Comparison of ENCODE assay signal across 11 cellular contexts in the genomic region with DNA sequence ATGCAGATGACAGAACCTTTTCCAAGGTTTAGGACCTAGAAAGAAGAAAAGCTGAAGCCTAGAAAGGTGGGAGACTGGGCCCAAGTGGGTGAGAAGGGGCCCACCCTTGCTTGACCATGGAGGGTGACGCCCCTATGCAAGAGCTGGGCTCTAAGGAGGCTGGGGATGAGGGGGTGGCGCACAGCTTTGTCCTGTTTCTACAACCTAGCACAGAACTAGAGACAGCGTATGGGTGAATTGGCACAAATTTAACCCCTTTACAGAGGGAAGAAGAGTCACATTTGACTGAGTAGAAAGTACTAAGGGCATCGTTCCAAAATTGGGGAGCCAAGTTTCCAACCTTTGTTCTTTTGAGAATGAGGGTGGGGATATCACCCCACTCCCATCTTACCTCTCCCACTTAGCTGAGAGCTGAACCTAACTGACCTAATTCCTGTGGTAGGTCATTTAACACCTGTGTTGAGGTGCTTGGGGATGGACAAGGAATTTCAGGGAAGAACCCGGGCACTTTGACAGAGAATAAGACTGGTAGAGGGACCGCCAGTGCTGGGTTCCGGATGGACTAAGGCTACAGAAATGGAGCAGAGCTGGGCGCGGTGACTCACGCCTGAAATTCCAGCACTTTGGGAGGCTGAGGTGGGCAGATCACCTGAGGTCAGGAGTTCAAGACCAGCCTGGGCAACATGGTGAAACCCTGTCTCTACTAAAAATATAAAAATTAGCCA. TPM values are rescaled to one million over a fixed set of nuclear protein-coding genes. Genes with fewer than 3 reads are reported as not detected.
DNase-seq lines count a peak whose midpoint lies in the region; ATAC-seq, FAIRE-seq and TF ChIP-seq lines count a peak whose summit lies in the region.
"Had no signal": no experiment of that assay in that cellular context is flagged by ENCODE, and none has a peak within 500 bp of the region (broad histone marks: within the 10 kb centered on the region; RNA-seq: fewer than 3 reads in every experiment).

No MANE protein-coding gene starts in this region.

- H3K4me1 ChIP-seq in foreskin keratinocyte = peaks cover 20% of the 10 kb centered on the region
- peaks cover 41 to 77% (median 59%) of the 10 kb centered on the region in 6 donors for H3K4me1 ChIP-seq in spleen

- POLR2A ChIA-PET in activated CD4-positive, alpha-beta memory T cell treated with anti-CD3 and anti-CD28 coated beads, Interleukin-2, amount 10 ng/mL, durations not matched to agents 7 days and 5 days (lab: Charles Lee) = interaction anchor here (1.2 to 6.9 kb wide), 4 partner anchors 17 to 353 kb away, joined by 3 to 155 read pairs (median 5); a partner anchor contains a TSS

- ATAC-seq in foreskin keratinocyte = peak; percentile 0
- no peak for ATAC-seq in HG02642 (IDR thresholded peaks at IDR 0.05; ENCODE audit: poor library complexity, unreplicated experiment)

- DNase-seq in GM12891 (ENCODE audit: insufficient read length, low spot score) (no peak), foreskin keratinocyte (peak in 1 of 2 donors; percentile 26), spleen (no peak), DMS 273 treated with DMSO at 0.1 percent for 48 hours (lab: John Stamatoyannopoulos, UW) (no peak), NCI-H526 (lab: John Stamatoyannopoulos, UW) (no peak)
- no peak for DNase-seq in activated CD4-positive, alpha-beta memory T cell treated with anti-CD3 and anti-CD28 coated beads, Interleukin-2, amount 10 ng/mL, durations not matched to agents 7 days and 5 days
- no peak for DNase-seq in NK-92 treated with Interleukin-12 subunit alpha and Interleukin-12 subunit beta, amount 100 ng/mL, for 24 hours (lab: John Stamatoyannopoulos, UW)
- DNase-seq: hypothalamus, NCI-H2029 had no signal

- TF ChIP-seq POLR2A in GM12891 (IDR thresholded peaks at IDR 0.05; ENCODE audit: low read depth, low read length) (peak; percentile 58; the same call in 1 of the 2 replicates), spleen (IDR thresholded peaks at IDR 0.05) (peak in 2 of 3 donors; percentile 10 to 49)

- H3K4me3 Mint-ChIP-seq in activated CD4-positive, alpha-beta memory T cell treated with anti-CD3 and anti-CD28 coated beads, Interleukin-2, amount 10 ng/mL, durations not matched to agents 7 days and 5 days = no peak overlapping the region

- 83 to 91% (median 86%) methylated on average over 10 of the region's 10 CpGs for WGBS in spleen, 5 donors

- no peaks in the 10 kb centered on the region for H3K9me3 ChIP-seq in spleen

- H3K27me3 ChIP-seq in foreskin keratinocyte = no peaks in the 10 kb centered on the region
- no peaks in the 10 kb centered on the region for H3K27me3 ChIP-seq in spleen (replicated peaks in 1 of 7)

- FAIRE-seq in GM12891 (lab: Jason Lieb, UNC) = no peak
- FAIRE-seq: astrocyte had no signal

- peaks cover 3 to 63% (median 39%) of the 10 kb centered on the region in 6 donors for H3K36me3 ChIP-seq in spleen

- no peaks in the 10 kb centered on the region for H3K9me3 Mint-ChIP-seq in activated CD4-positive, alpha-beta memory T cell treated with anti-CD3 and anti-CD28 coated beads, Interleukin-2, amount 10 ng/mL, durations not matched to agents 7 days and 5 days

- no peaks in the 10 kb centered on the region for H3K27me3 Mint-ChIP-seq in activated CD4-positive, alpha-beta memory T cell treated with anti-CD3 and anti-CD28 coated beads, Interleukin-2, amount 10 ng/mL, durations not matched to agents 7 days and 5 days

- H3K4me1 Mint-ChIP-seq in activated CD4-positive, alpha-beta memory T cell treated with anti-CD3 and anti-CD28 coated beads, Interleukin-2, amount 10 ng/mL, durations not matched to agents 7 days and 5 days = peaks cover 50% of the 10 kb centered on the region

- H3K36me3 Mint-ChIP-seq in activated CD4-positive, alpha-beta memory T cell treated with anti-CD3 and anti-CD28 coated beads, Interleukin-2, amount 10 ng/mL, durations not matched to agents 7 days and 5 days (ENCODE audit: low read depth) = peaks cover 42% of the 10 kb centered on the region

- no peak for TF ChIP-seq CTCF in foreskin keratinocyte (conservative IDR thresholded peaks at IDR 0.05)
- TF ChIP-seq CTCF in spleen (IDR thresholded peaks at IDR 0.05 in 8 of 11, conservative IDR thresholded peaks at IDR 0.05 in 3 of 11) = no peak

- H3K4me3 ChIP-seq in spleen = no peak overlapping the region

- no peak overlapping the region for H3K27ac ChIP-seq in foreskin keratinocyte
- peak overlapping the region in 7 of 8 donors; percentile 51 to 100 (median 99) for H3K27ac ChIP-seq in spleen

- CTCF ChIA-PET in activated CD4-positive, alpha-beta memory T cell treated with anti-CD3 and anti-CD28 coated beads, Interleukin-2, amount 10 ng/mL, durations not matched to agents 7 days and 5 days (lab: Charles Lee) = interaction anchor here (1.2 to 1.6 kb wide), 3 partner anchors 16 to 34 kb away, joined by 3 to 4 read pairs (median 3); no protein-coding TSS in a partner anchor

- H3K27ac Mint-ChIP-seq in activated CD4-positive, alpha-beta memory T cell treated with anti-CD3 and anti-CD28 coated beads, Interleukin-2, amount 10 ng/mL, durations not matched to agents 7 days and 5 days = peak overlapping the region; percentile 25

- intact Hi-C loops in spleen (cut with DNase I; ENCODE audit: low total_unique reads) = no loop called here

TF ChIP-seq in GM12891, 5 proteins besides CTCF, POLR2A, EP300 and RAD21:
- TF ChIP-seq TAF1 (IDR thresholded peaks at IDR 0.05; ENCODE audit: low read depth, low read length) = no peak
- peak; percentile 2; the same call in 1 of the 2 replicates for TF ChIP-seq POLR2AphosphoS5 (IDR thresholded peaks at IDR 0.05; ENCODE audit: low read depth, low read length)
- TF ChIP-seq PAX5 (IDR thresholded peaks at IDR 0.05; ENCODE audit: insufficient read depth, low read length, severe bottlenecking) = no peak

RNA-seq across cellular contexts. Expression of a gene that starts 5.3 kb away (rescaled TPM):
- polyA plus RNA-seq in GM12891 (2012; ENCODE audit: low read depth, missing spikeins) = 204 TPM
- total RNA-seq in activated CD4-positive, alpha-beta memory T cell treated with anti-CD3 and anti-CD28 coated beads, Interleukin-2, amount 10 ng/mL, durations not matched to agents 7 days and 5 days = 100 to 1,000 TPM; 102 to 109 TPM
- total RNA-seq in foreskin keratinocyte (83.7 and 106 TPM in 2 replicates), spleen (100 to 1,000 TPM; 250 to 482 (median 319) TPM)
- polyA plus RNA-seq in foreskin keratinocyte (60.0 and 69.6 TPM in 2 replicates), spleen (100 to 1,000 TPM; 107 to 225 (median 149) TPM)
